1 cellular context compared by ENCODE assay signal in the genomic region with DNA sequence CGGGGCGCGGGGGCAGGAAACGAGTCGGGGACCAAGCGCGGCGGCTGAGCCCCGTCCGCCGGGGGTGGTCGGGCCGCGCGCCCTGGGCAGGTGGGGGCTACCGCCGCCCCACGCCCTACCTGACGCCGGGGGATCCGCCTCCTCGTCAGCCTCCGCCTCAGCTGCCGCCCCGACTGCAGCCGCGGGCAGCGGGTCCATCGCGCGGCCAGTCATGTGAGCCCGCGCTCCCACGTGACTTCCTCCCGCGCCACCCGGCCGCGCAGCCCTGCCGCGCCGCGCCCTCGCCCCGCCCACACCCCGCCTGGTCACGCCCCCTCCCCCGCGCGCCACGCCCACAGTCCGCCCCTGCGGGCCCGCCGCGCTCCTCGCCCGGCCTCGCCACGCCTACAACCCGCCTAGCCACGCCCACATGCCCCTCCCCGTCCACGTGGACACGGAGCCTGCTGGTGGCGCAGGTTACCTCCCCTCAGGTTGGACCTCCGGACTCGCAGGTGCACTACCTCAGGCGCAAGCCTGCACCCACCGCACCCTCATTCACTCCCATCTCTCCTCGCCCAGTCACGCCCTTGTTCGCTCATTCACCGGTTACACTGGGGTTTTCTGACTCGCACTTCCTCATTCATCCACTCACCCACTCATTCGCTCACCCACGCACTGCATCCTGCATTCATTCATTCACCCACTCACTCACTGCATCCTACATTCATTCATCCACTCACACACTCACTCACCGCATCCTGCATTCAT.
TF ChIP-seq lines count a peak whose summit lies in the region.

A gene with protein sequence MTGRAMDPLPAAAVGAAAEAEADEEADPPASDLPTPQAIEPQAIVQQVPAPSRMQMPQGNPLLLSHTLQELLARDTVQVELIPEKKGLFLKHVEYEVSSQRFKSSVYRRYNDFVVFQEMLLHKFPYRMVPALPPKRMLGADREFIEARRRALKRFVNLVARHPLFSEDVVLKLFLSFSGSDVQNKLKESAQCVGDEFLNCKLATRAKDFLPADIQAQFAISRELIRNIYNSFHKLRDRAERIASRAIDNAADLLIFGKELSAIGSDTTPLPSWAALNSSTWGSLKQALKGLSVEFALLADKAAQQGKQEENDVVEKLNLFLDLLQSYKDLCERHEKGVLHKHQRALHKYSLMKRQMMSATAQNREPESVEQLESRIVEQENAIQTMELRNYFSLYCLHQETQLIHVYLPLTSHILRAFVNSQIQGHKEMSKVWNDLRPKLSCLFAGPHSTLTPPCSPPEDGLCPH (minus strand): TSS at position 233 of the 747 bp plus-strand sequence. CDS start 20 bp downstream, at position 213.

TF ChIP-seq in HepG2, 621 proteins besides CTCF, POLR2A, EP300 and RAD21 (continued from another document and continues in another):
- TF ChIP-seq, protein P1, sequence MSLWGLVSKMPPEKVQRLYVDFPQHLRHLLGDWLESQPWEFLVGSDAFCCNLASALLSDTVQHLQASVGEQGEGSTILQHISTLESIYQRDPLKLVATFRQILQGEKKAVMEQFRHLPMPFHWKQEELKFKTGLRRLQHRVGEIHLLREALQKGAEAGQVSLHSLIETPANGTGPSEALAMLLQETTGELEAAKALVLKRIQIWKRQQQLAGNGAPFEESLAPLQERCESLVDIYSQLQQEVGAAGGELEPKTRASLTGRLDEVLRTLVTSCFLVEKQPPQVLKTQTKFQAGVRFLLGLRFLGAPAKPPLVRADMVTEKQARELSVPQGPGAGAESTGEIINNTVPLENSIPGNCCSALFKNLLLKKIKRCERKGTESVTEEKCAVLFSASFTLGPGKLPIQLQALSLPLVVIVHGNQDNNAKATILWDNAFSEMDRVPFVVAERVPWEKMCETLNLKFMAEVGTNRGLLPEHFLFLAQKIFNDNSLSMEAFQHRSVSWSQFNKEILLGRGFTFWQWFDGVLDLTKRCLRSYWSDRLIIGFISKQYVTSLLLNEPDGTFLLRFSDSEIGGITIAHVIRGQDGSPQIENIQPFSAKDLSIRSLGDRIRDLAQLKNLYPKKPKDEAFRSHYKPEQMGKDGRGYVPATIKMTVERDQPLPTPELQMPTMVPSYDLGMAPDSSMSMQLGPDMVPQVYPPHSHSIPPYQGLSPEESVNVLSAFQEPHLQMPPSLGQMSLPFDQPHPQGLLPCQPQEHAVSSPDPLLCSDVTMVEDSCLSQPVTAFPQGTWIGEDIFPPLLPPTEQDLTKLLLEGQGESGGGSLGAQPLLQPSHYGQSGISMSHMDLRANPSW (CRISPR knock-in tag; IDR thresholded peaks at IDR 0.05; ENCODE audit: borderline replicate concordance), result no peak
- TF ChIP-seq KAT2B (IDR thresholded peaks at IDR 0.05; ENCODE audit: borderline replicate concordance, low read depth, low read length), result no peak
- TF ChIP-seq ZNF670 (CRISPR knock-in tag; IDR thresholded peaks at IDR 0.05; ENCODE audit: borderline replicate concordance), result no peak
- no peak for TF ChIP-seq TBL1XR1 (IDR thresholded peaks at IDR 0.05; ENCODE audit: borderline replicate concordance, low read length, partially characterized antibody)
- TF ChIP-seq NFYB (CRISPR knock-in tag; IDR thresholded peaks at IDR 0.05), result no peak; the same call in 1 of the 2 replicates
- no peak for TF ChIP-seq ZNF496 (CRISPR knock-in tag; IDR thresholded peaks at IDR 0.05; ENCODE audit: insufficient replicate concordance)
- TF ChIP-seq SAP130 (CRISPR knock-in tag; IDR thresholded peaks at IDR 0.05; ENCODE audit: low read depth), result peak; percentile 91
- TF ChIP-seq NFATC3 (CRISPR knock-in tag; IDR thresholded peaks at IDR 0.05), result no peak
- TF ChIP-seq SP5 (CRISPR knock-in tag; IDR thresholded peaks at IDR 0.05; ENCODE audit: borderline replicate concordance, low read depth), result peak; percentile 59; the same call in 1 of the 2 replicates
- no peak for TF ChIP-seq BORCS8-MEF2B (CRISPR knock-in tag; IDR thresholded peaks at IDR 0.05)
- TF ChIP-seq TAF15 (IDR thresholded peaks at IDR 0.05; ENCODE audit: low read depth, low read length, poor library complexity, severe bottlenecking), result no peak
- TF ChIP-seq RORA (CRISPR knock-in tag; IDR thresholded peaks at IDR 0.05), result no peak
- no peak for TF ChIP-seq ZIK1 (CRISPR knock-in tag; IDR thresholded peaks at IDR 0.05; ENCODE audit: borderline replicate concordance, low read depth)
- TF ChIP-seq, protein P2, sequence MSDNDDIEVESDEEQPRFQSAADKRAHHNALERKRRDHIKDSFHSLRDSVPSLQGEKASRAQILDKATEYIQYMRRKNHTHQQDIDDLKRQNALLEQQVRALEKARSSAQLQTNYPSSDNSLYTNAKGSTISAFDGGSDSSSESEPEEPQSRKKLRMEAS (IDR thresholded peaks at IDR 0.05), result peak; percentile 93
- TF ChIP-seq FOXJ3 (CRISPR knock-in tag; IDR thresholded peaks at IDR 0.05; ENCODE audit: borderline replicate concordance), result no peak
- TF ChIP-seq, protein P3, sequence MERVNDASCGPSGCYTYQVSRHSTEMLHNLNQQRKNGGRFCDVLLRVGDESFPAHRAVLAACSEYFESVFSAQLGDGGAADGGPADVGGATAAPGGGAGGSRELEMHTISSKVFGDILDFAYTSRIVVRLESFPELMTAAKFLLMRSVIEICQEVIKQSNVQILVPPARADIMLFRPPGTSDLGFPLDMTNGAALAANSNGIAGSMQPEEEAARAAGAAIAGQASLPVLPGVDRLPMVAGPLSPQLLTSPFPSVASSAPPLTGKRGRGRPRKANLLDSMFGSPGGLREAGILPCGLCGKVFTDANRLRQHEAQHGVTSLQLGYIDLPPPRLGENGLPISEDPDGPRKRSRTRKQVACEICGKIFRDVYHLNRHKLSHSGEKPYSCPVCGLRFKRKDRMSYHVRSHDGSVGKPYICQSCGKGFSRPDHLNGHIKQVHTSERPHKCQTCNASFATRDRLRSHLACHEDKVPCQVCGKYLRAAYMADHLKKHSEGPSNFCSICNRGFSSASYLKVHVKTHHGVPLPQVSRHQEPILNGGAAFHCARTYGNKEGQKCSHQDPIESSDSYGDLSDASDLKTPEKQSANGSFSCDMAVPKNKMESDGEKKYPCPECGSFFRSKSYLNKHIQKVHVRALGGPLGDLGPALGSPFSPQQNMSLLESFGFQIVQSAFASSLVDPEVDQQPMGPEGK (CRISPR knock-in tag; IDR thresholded peaks at IDR 0.05), result peak; percentile 43
- TF ChIP-seq, protein P4, sequence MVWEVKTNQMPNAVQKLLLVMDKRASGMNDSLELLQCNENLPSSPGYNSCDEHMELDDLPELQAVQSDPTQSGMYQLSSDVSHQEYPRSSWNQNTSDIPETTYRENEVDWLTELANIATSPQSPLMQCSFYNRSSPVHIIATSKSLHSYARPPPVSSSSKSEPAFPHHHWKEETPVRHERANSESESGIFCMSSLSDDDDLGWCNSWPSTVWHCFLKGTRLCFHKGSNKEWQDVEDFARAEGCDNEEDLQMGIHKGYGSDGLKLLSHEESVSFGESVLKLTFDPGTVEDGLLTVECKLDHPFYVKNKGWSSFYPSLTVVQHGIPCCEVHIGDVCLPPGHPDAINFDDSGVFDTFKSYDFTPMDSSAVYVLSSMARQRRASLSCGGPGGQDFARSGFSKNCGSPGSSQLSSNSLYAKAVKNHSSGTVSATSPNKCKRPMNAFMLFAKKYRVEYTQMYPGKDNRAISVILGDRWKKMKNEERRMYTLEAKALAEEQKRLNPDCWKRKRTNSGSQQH (CRISPR knock-in tag; IDR thresholded peaks at IDR 0.05; ENCODE audit: low read depth), result no peak
- TF ChIP-seq MEIS2 (CRISPR knock-in tag; IDR thresholded peaks at IDR 0.05), result no peak
- TF ChIP-seq, protein P5, sequence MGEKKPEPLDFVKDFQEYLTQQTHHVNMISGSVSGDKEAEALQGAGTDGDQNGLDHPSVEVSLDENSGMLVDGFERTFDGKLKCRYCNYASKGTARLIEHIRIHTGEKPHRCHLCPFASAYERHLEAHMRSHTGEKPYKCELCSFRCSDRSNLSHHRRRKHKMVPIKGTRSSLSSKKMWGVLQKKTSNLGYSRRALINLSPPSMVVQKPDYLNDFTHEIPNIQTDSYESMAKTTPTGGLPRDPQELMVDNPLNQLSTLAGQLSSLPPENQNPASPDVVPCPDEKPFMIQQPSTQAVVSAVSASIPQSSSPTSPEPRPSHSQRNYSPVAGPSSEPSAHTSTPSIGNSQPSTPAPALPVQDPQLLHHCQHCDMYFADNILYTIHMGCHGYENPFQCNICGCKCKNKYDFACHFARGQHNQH (CRISPR knock-in tag; IDR thresholded peaks at IDR 0.05), result no peak
- TF ChIP-seq, protein P6, sequence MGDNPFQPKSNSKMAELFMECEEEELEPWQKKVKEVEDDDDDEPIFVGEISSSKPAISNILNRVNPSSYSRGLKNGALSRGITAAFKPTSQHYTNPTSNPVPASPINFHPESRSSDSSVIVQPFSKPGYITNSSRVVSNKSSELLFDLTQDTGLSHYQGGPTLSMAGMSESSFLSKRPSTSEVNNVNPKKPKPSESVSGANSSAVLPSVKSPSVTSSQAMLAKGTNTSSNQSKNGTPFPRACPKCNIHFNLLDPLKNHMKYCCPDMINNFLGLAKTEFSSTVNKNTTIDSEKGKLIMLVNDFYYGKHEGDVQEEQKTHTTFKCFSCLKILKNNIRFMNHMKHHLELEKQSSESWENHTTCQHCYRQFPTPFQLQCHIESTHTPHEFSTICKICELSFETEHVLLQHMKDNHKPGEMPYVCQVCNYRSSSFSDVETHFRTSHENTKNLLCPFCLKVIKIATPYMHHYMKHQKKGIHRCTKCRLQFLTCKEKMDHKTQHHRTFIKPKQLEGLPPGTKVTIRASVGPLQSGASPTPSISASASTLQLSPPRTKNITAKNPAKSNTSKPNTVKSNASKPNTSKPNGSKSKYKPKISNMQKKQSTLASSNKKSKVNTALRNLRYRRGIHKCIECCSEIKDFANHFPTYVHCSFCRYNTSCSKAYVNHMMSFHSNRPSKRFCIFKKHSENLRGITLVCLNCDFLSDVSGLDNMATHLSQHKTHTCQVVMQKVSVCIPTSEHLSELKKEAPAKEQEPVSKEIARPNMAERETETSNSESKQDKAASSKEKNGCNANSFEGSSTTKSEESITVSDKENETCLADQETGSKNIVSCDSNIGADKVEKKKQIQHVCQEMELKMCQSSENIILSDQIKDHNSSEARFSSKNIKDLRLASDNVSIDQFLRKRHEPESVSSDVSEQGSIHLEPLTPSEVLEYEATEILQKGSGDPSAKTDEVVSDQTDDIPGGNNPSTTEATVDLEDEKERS (CRISPR knock-in tag; IDR thresholded peaks at IDR 0.05), result no peak
- TF ChIP-seq, protein P7, sequence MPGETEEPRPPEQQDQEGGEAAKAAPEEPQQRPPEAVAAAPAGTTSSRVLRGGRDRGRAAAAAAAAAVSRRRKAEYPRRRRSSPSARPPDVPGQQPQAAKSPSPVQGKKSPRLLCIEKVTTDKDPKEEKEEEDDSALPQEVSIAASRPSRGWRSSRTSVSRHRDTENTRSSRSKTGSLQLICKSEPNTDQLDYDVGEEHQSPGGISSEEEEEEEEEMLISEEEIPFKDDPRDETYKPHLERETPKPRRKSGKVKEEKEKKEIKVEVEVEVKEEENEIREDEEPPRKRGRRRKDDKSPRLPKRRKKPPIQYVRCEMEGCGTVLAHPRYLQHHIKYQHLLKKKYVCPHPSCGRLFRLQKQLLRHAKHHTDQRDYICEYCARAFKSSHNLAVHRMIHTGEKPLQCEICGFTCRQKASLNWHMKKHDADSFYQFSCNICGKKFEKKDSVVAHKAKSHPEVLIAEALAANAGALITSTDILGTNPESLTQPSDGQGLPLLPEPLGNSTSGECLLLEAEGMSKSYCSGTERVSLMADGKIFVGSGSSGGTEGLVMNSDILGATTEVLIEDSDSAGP (CRISPR knock-in tag; IDR thresholded peaks at IDR 0.05; ENCODE audit: borderline replicate concordance), result no peak
- TF ChIP-seq ZFP1 (CRISPR knock-in tag; IDR thresholded peaks at IDR 0.05), result no peak
- TF ChIP-seq, protein P8, sequence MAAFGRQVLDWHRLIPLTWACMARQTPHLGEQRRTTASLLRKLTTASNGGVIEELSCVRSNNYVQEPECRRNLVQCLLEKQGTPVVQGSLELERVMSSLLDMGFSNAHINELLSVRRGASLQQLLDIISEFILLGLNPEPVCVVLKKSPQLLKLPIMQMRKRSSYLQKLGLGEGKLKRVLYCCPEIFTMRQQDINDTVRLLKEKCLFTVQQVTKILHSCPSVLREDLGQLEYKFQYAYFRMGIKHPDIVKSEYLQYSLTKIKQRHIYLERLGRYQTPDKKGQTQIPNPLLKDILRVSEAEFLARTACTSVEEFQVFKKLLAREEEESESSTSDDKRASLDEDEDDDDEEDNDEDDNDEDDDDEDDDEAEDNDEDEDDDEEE (CRISPR knock-in tag; IDR thresholded peaks at IDR 0.05), result no peak
- 0 out of 2 replicates have a peak, but pooled peaks have one; percentile 36 for TF ChIP-seq MTA1 (CRISPR knock-in tag; IDR thresholded peaks at IDR 0.05; ENCODE audit: borderline replicate concordance)
- no peak for TF ChIP-seq ZBTB42 (CRISPR knock-in tag; IDR thresholded peaks at IDR 0.05)
- no peak for TF ChIP-seq ATAD3A (CRISPR knock-in tag; IDR thresholded peaks at IDR 0.05)
- TF ChIP-seq SATB2 (CRISPR knock-in tag; IDR thresholded peaks at IDR 0.05), result no peak
- no peak for TF ChIP-seq ZNF430 (CRISPR knock-in tag; IDR thresholded peaks at IDR 0.05)
- TF ChIP-seq, protein P9, sequence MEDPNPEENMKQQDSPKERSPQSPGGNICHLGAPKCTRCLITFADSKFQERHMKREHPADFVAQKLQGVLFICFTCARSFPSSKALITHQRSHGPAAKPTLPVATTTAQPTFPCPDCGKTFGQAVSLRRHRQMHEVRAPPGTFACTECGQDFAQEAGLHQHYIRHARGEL (CRISPR knock-in tag; IDR thresholded peaks at IDR 0.05), result no peak
- no peak for TF ChIP-seq PHF5A (CRISPR knock-in tag; IDR thresholded peaks at IDR 0.05; ENCODE audit: low read depth, unreplicated experiment)
- TF ChIP-seq GPN1 (CRISPR knock-in tag; IDR thresholded peaks at IDR 0.05; ENCODE audit: borderline replicate concordance), result no peak
- TF ChIP-seq, protein P10, sequence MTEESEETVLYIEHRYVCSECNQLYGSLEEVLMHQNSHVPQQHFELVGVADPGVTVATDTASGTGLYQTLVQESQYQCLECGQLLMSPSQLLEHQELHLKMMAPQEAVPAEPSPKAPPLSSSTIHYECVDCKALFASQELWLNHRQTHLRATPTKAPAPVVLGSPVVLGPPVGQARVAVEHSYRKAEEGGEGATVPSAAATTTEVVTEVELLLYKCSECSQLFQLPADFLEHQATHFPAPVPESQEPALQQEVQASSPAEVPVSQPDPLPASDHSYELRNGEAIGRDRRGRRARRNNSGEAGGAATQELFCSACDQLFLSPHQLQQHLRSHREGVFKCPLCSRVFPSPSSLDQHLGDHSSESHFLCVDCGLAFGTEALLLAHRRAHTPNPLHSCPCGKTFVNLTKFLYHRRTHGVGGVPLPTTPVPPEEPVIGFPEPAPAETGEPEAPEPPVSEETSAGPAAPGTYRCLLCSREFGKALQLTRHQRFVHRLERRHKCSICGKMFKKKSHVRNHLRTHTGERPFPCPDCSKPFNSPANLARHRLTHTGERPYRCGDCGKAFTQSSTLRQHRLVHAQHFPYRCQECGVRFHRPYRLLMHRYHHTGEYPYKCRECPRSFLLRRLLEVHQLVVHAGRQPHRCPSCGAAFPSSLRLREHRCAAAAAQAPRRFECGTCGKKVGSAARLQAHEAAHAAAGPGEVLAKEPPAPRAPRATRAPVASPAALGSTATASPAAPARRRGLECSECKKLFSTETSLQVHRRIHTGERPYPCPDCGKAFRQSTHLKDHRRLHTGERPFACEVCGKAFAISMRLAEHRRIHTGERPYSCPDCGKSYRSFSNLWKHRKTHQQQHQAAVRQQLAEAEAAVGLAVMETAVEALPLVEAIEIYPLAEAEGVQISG (CRISPR knock-in tag; IDR thresholded peaks at IDR 0.05), result peak; percentile 27; the same call in 1 of the 2 replicates
- TF ChIP-seq SP4 (CRISPR knock-in tag; IDR thresholded peaks at IDR 0.05), result peak; percentile 98
- TF ChIP-seq ZNF883 (CRISPR knock-in tag; IDR thresholded peaks at IDR 0.05; ENCODE audit: not compliant biosample characterization), result no peak
- TF ChIP-seq, protein P11, sequence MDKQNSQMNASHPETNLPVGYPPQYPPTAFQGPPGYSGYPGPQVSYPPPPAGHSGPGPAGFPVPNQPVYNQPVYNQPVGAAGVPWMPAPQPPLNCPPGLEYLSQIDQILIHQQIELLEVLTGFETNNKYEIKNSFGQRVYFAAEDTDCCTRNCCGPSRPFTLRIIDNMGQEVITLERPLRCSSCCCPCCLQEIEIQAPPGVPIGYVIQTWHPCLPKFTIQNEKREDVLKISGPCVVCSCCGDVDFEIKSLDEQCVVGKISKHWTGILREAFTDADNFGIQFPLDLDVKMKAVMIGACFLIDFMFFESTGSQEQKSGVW (CRISPR knock-in tag; IDR thresholded peaks at IDR 0.05; ENCODE audit: borderline replicate concordance), result no peak
- no peak for TF ChIP-seq PRMT3 (CRISPR knock-in tag; IDR thresholded peaks at IDR 0.05; ENCODE audit: borderline replicate concordance, low read depth)
